Comparison of ENCODE assay signal across 9 cellular contexts in the genomic region with DNA sequence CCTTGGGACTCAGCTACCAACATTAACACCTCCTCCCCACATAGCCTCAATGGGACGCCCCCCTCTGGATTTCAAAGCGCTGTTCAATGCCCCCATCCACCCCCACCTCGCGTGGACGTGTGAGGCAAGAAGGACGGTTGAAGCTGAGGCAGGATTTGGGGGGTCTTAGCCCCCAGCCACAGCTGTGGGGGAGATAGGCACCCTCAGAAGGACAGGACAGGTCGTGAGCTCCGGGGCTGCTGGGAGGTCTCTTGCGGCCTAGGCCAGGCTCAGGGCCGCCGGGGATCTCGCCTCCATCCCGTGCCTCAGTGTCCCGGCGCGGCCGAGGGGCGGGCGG. TPM values are rescaled to one million over a fixed set of nuclear protein-coding genes. Genes with fewer than 3 reads are reported as not detected.
DNase-seq lines count a peak whose midpoint lies in the region; ATAC-seq, FAIRE-seq and TF ChIP-seq lines count a peak whose summit lies in the region.
"Had no signal": no experiment of that assay in that cellular context is flagged by ENCODE, and none has a peak within 500 bp of the region (broad histone marks: within the 10 kb centered on the region; RNA-seq: fewer than 3 reads in every experiment).

No MANE protein-coding gene starts in this region.

- H3K4me3 Mint-ChIP-seq in MCF 10A (ENCODE audit: unreplicated experiment) = peak overlapping the region; percentile 75

- H3K36me3 Mint-ChIP-seq in MCF 10A (ENCODE audit: insufficient read depth, unreplicated experiment) = no peaks in the 10 kb centered on the region

- no peaks in the 10 kb centered on the region for H3K36me3 ChIP-seq in heart right ventricle
- no peaks in the 10 kb centered on the region for H3K36me3 ChIP-seq in muscle layer of duodenum (ENCODE audit: control insufficient read depth in 1 of 2, insufficient read depth in 2 of 2, low read length in 2 of 2)
- H3K36me3 ChIP-seq in vagina = no peaks in the 10 kb centered on the region

- ATAC-seq in heart right ventricle (no peak), Right ventricle myocardium superior (ENCODE audit: poor library complexity) (no peak)

- no peak for DNase-seq in heart right ventricle
- DNase-seq in Right ventricle myocardium superior = no peak
- no peak for DNase-seq in MCF 10A (ENCODE audit: unreplicated experiment)
- DNase-seq in vagina (ENCODE audit: extremely low spot score in 2 of 2) = no peak
- no peak for DNase-seq in SHP77 (lab: John Stamatoyannopoulos, UW)
- DNase-seq in GM12891 (ENCODE audit: insufficient read length, low spot score) = no peak
- no peak for DNase-seq in NCI-H2029 treated with DMSO at 0.1 percent for 48 hours (lab: John Stamatoyannopoulos, UW)

- peaks cover 7% of the 10 kb centered on the region for H3K4me1 Mint-ChIP-seq in MCF 10A (ENCODE audit: insufficient read depth, unreplicated experiment)

- POLR2A ChIA-PET in MCF 10A (lab: Yijun Ruan, JAX) = interaction anchor here (0.8 to 6.4 kb wide), 11 partner anchors 12 to 84 kb away, joined by 3 to 49 read pairs (median 6); a partner anchor contains a TSS

- no peaks in the 10 kb centered on the region for H3K27me3 ChIP-seq in heart right ventricle
- H3K27me3 ChIP-seq in muscle layer of duodenum (ENCODE audit: low read depth, low read length) = no peaks in the 10 kb centered on the region
- no peaks in the 10 kb centered on the region for H3K27me3 ChIP-seq in vagina

- H3K27me3 Mint-ChIP-seq in MCF 10A (ENCODE audit: insufficient read depth, unreplicated experiment) = peaks cover 18% of the 10 kb centered on the region

- H3K9me3 ChIP-seq in heart right ventricle (no peaks in the 10 kb centered on the region), muscle layer of duodenum (ENCODE audit: control insufficient read depth in 1 of 2, low read length in 2 of 2) (no peaks in the 10 kb centered on the region), vagina (no peaks in the 10 kb centered on the region)

- no peaks in the 10 kb centered on the region for H3K9me3 Mint-ChIP-seq in MCF 10A (ENCODE audit: unreplicated experiment)

- TF ChIP-seq CTCF in heart right ventricle (IDR thresholded peaks at IDR 0.05) (no peak), MCF 10A (IDR thresholded peaks at IDR 0.05; ENCODE audit: unreplicated experiment) (no peak), vagina (IDR thresholded peaks at IDR 0.05) (no peak)

- H3K4me1 ChIP-seq in heart right ventricle (peaks cover 5 to 23% (median 16%) of the 10 kb centered on the region in 9 donors), muscle layer of duodenum (ENCODE audit: control insufficient read depth in 1 of 2, insufficient read depth in 2 of 2, low read length in 2 of 2) (peaks cover 4 to 15% of the 10 kb centered on the region in 2 donors), vagina (peaks cover 15% of the 10 kb centered on the region)

- no peak for TF ChIP-seq POLR2A in vagina (IDR thresholded peaks at IDR 0.05)
- TF ChIP-seq POLR2A in GM12891 (IDR thresholded peaks at IDR 0.05; ENCODE audit: low read depth, low read length) = no peak

- H3K27ac ChIP-seq in heart right ventricle = peak overlapping the region in 9 of 10 donors; percentile 55 to 93 (median 86)
- no peak overlapping the region for H3K27ac ChIP-seq in muscle layer of duodenum (ENCODE audit: low read length)
- peak overlapping the region; percentile 81 for H3K27ac ChIP-seq in vagina

- CTCF ChIA-PET in MCF 10A (lab: Yijun Ruan, JAX) = interaction anchor here (0.5 to 8.4 kb wide), 27 partner anchors 9 to 1201 kb away, joined by 3 to 92 read pairs (median 4); a partner anchor contains a TSS

- WGBS in heart right ventricle, 2 donors = 2 to 4% methylated on average over 19 of the region's 19 CpGs

- intact Hi-C loops in heart right ventricle (cut with DNase I) (loop anchor here in 2 of 10 donors (2.0 kb wide), 2 partner anchors 18 to 20 kb away; no protein-coding TSS in a partner anchor), Right ventricle myocardium superior (cut with DNase I) (no loop called here), MCF 10A (cut with micrococcal nuclease) (no loop called here), vagina (cut with DNase I) (loop anchor here (2.0 kb wide), 1 partner anchor 20 kb away; no protein-coding TSS in a partner anchor)

- H3K27ac Mint-ChIP-seq in MCF 10A (ENCODE audit: low read depth, unreplicated experiment) = no peak overlapping the region

- FAIRE-seq in GM12891 (lab: Jason Lieb, UNC) = no peak
- FAIRE-seq: G401.6 had no signal

- H3K4me3 ChIP-seq in heart right ventricle (peak overlapping the region; percentile 42 to 82 (median 71)), muscle layer of duodenum (ENCODE audit: low read depth in 1 of 2, low read length in 2 of 2) (peak overlapping the region; percentile 46 to 81), vagina (peak overlapping the region; percentile 62 to 90)

- BruUV-seq in MCF 10A (replicated peaks; lab: Mats Ljungman, UMichigan) = no TSS peak

TF ChIP-seq in GM12891, 5 proteins besides CTCF, POLR2A, EP300 and RAD21:
- no peak for TF ChIP-seq SPI1 (IDR thresholded peaks at IDR 0.05; ENCODE audit: low read depth, low read length)
- no peak for TF ChIP-seq PAX5 (IDR thresholded peaks at IDR 0.05; ENCODE audit: insufficient read depth, low read length, severe bottlenecking)
- no peak for TF ChIP-seq POLR2AphosphoS5 (IDR thresholded peaks at IDR 0.05; ENCODE audit: low read depth, low read length)
- no peak for TF ChIP-seq TAF1 (IDR thresholded peaks at IDR 0.05; ENCODE audit: low read depth, low read length)
- TF ChIP-seq POU2F2 (IDR thresholded peaks at IDR 0.05; ENCODE audit: low read depth, low read length) = no peak

RNA-seq across cellular contexts. Expression of a gene that starts 8.3 kb away (rescaled TPM):
- total RNA-seq in heart right ventricle (not detected), Right ventricle myocardium superior (not detected), MCF 10A (2022) (not detected in 2 replicates), vagina (not detected)
- not detected for polyA plus RNA-seq in heart right ventricle
- not detected for polyA plus RNA-seq in GM12891 (2012; ENCODE audit: low read depth, missing spikeins)

RNA-seq across cellular contexts. Expression of a gene that starts 23.0 kb away (rescaled TPM):
- total RNA-seq in heart right ventricle = 10 to 100 TPM; 33.5 to 42.2 (median 34.9) TPM
- 10 to 100 TPM; 33.9 to 52.8 TPM for polyA plus RNA-seq in heart right ventricle
- 40.9 TPM for total RNA-seq in Right ventricle myocardium superior
- total RNA-seq in MCF 10A (2022) = 52.7 and 60.5 TPM in 2 replicates
- 30.9 TPM for total RNA-seq in vagina
- polyA plus RNA-seq in GM12891 (2012; ENCODE audit: low read depth, missing spikeins) = 41.1 TPM

RNA-seq across cellular contexts. Expression of a gene that starts 35.5 kb away (rescaled TPM):
- total RNA-seq in heart right ventricle (10 to 100 TPM; 27.2 to 42.4 (median 32.3) TPM), Right ventricle myocardium superior (26.3 TPM), MCF 10A (2022) (72.9 and 76.6 TPM in 2 replicates), vagina (76.1 TPM)
- 1 to 10 TPM; 7.8 to 8.8 TPM for polyA plus RNA-seq in heart right ventricle
- 12.2 TPM for polyA plus RNA-seq in GM12891 (2012; ENCODE audit: low read depth, missing spikeins)

RNA-seq across cellular contexts. Expression of a gene that starts 45.0 kb away (rescaled TPM):
- total RNA-seq in heart right ventricle (10 to 100 TPM; 26.8 to 40.1 (median 36.0) TPM), Right ventricle myocardium superior (37.0 TPM), MCF 10A (2022) (79.8 and 80.9 TPM in 2 replicates), vagina (41.5 TPM)
- polyA plus RNA-seq in heart right ventricle = 100 to 1,000 TPM in 1 of 2 donors, 10 to 100 TPM in 1; 69.4 to 115 TPM
- 57.8 TPM for polyA plus RNA-seq in GM12891 (2012; ENCODE audit: low read depth, missing spikeins)

RNA-seq across cellular contexts. Expression of a gene that starts 49.1 kb away (rescaled TPM):
- total RNA-seq in heart right ventricle (100 to 1,000 TPM; 307 to 413 (median 339) TPM), Right ventricle myocardium superior (359 TPM), MCF 10A (2022) (205 and 229 TPM in 2 replicates), vagina (673 TPM)
- polyA plus RNA-seq in heart right ventricle = 1,000 to 10,000 TPM in 1 of 2 donors, 100 to 1,000 TPM in 1; 658 to 1,216 TPM
- 829 TPM for polyA plus RNA-seq in GM12891 (2012; ENCODE audit: low read depth, missing spikeins)
